In the genomic region with DNA sequence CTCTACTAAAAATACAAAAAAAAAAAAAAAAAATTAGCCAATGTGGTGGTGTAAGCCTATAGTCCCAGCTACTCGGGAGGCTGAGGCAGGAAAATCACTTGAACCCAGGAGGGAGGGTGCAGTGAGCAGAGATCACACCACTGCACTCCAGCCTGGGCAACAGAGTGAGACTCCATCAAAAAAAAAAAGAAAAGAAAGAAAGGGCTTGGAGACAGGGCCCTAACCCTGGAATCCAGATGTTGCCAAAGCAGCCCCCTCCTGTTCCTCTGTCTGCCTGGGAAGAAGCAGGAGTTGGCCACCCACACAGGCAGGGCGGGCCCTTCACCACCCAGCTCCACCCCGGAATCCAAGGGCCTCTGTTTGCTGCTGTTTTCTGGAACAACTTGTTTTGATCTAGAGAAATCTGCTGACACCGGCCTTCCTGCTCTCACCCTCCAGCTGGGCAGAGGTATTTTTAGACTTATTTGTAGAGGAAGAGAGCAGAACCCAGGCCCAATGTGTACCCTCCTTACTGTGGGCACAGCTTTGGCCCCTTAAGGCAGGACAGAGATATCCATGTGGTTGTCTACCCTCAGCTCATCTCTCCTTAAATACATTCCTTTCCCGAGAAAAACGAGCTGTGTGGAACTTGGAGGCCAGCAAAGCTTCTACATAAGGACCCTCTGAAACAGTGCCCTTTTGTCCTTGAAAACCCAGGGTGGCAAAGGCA, we compare ENCODE assay signal across 8 cellular contexts. TPM values are rescaled to one million over a fixed set of nuclear protein-coding genes. Genes with fewer than 3 reads are reported as not detected.
DNase-seq lines count a peak whose midpoint lies in the region; ATAC-seq and TF ChIP-seq lines count a peak whose summit lies in the region.

No MANE protein-coding gene starts in this region.

- H3K9me2 ChIP-seq in GM23338 (ENCODE audit: insufficient read depth), result no peaks in the 10 kb centered on the region

- H2AFZ ChIP-seq in GM23338, result no peak overlapping the region

- H3K36me3 Mint-ChIP-seq in GM23338 (ENCODE audit: low read depth), result no peaks in the 10 kb centered on the region
- peaks cover 25% of the 10 kb centered on the region for H3K36me3 Mint-ChIP-seq in activated T-helper 2 cell treated with anti-CD3 and anti-CD28 coated beads, Interferon-gamma antibody, Interleukin-2, Interleukin-4, amounts not matched to agents 10 μg/mL and 5 μg/mL and 100 μg/mL, durations not matched to agents 14 hours and 24 hours and 36 hours (ENCODE audit: low read depth)
- no peaks in the 10 kb centered on the region for H3K36me3 Mint-ChIP-seq in natural killer cell
- peaks cover 14% of the 10 kb centered on the region for H3K36me3 Mint-ChIP-seq in type B pancreatic cell

- no peak for TF ChIP-seq CTCF in AG09309 (IDR thresholded peaks at IDR 0.05; ENCODE audit: control insufficient read depth, insufficient read depth, low read depth, low read length, missing control alignments)
- no peak for TF ChIP-seq CTCF in GM23338 (conservative IDR thresholded peaks at IDR 0.05; ENCODE audit: low read depth in 2 of 2)
- TF ChIP-seq CTCF in fibroblast of mammary gland (conservative IDR thresholded peaks at IDR 0.05; ENCODE audit: control insufficient read depth, insufficient read depth, low read depth, low read length), result no peak
- TF ChIP-seq CTCF in natural killer cell (IDR thresholded peaks at IDR 0.05), result no peak
- no peak for TF ChIP-seq CTCF in type B pancreatic cell (conservative IDR thresholded peaks at IDR 0.05)

- H3K27me3 Mint-ChIP-seq in GM23338 (ENCODE audit: insufficient read depth, low read depth, poor library complexity) (peaks cover 41% of the 10 kb centered on the region), natural killer cell (ENCODE audit: low read depth in 2 of 2) (peaks cover 0 to 5% of the 10 kb centered on the region in 2 donors), type B pancreatic cell (peaks cover 18% of the 10 kb centered on the region)
- no peaks in the 10 kb centered on the region for H3K27me3 Mint-ChIP-seq in activated T-helper 2 cell treated with anti-CD3 and anti-CD28 coated beads, Interferon-gamma antibody, Interleukin-2, Interleukin-4, amounts not matched to agents 10 μg/mL and 5 μg/mL and 100 μg/mL, durations not matched to agents 14 hours and 24 hours and 36 hours (ENCODE audit: low read depth)

- peaks cover 42% of the 10 kb centered on the region for H3F3A ChIP-seq in GM23338 (replicated peaks; ENCODE audit: low read depth)

- H3K4me3 Mint-ChIP-seq in GM23338 (peak overlapping the region; percentile 12; the same call in 2 of the 3 replicates), natural killer cell (peak overlapping the region; percentile 88), type B pancreatic cell (peak overlapping the region; percentile 79)
- H3K4me3 Mint-ChIP-seq in activated T-helper 2 cell treated with anti-CD3 and anti-CD28 coated beads, Interferon-gamma antibody, Interleukin-2, Interleukin-4, amounts not matched to agents 10 μg/mL and 5 μg/mL and 100 μg/mL, durations not matched to agents 14 hours and 24 hours and 36 hours (ENCODE audit: low read depth), result peak overlapping the region; percentile 98

- peak; percentile 10 for ATAC-seq in GM23338
- no peak for ATAC-seq in natural killer cell
- ATAC-seq in HG02885 (IDR thresholded peaks at IDR 0.05; ENCODE audit: poor library complexity, unreplicated experiment), result no peak

- H3K27ac ChIP-seq in GM23338 (ENCODE audit: low read depth), result peak overlapping the region; percentile 93

- peak overlapping the region; percentile 90 for H3K9ac ChIP-seq in NT2/D1 (ENCODE audit: insufficient read length, low read depth)

- peaks cover 77% of the 10 kb centered on the region for H3K4me1 ChIP-seq in GM23338 (ENCODE audit: insufficient read depth)
- peaks cover 39% of the 10 kb centered on the region for H3K4me1 ChIP-seq in NT2/D1 (ENCODE audit: insufficient read depth, insufficient read length)

- H3K9me3 Mint-ChIP-seq in GM23338, result no peaks in the 10 kb centered on the region; the same call in 2 of the 3 replicates
- H3K9me3 Mint-ChIP-seq in activated T-helper 2 cell treated with anti-CD3 and anti-CD28 coated beads, Interferon-gamma antibody, Interleukin-2, Interleukin-4, amounts not matched to agents 10 μg/mL and 5 μg/mL and 100 μg/mL, durations not matched to agents 14 hours and 24 hours and 36 hours, result no peaks in the 10 kb centered on the region
- no peaks in the 10 kb centered on the region for H3K9me3 Mint-ChIP-seq in natural killer cell
- no peaks in the 10 kb centered on the region for H3K9me3 Mint-ChIP-seq in type B pancreatic cell

- intact Hi-C loops in activated T-helper 2 cell treated with anti-CD3 and anti-CD28 coated beads, Interferon-gamma antibody, Interleukin-2, Interleukin-4, amounts not matched to agents 10 μg/mL and 5 μg/mL and 100 μg/mL, durations not matched to agents 14 hours and 24 hours and 36 hours (cut with micrococcal nuclease), result loop anchor here (1.0 to 2.0 kb wide), 3 partner anchors 9 to 155 kb away; no protein-coding TSS in a partner anchor
- intact Hi-C loops in natural killer cell (cut with micrococcal nuclease), result loop anchor here (5.0 kb wide), 2 partner anchors 53 to 152 kb away; a partner anchor contains a TSS

- H3K4me2 ChIP-seq in GM23338, result peak overlapping the region; percentile 64

- H3K4me3 ChIP-seq in AG09309 (ENCODE audit: control insufficient read depth, low read depth, low read length) (no peak overlapping the region; the same call in 1 of the 2 replicates), GM23338 (0 out of 2 replicates have a peak overlapping the region, but pooled peaks have one; percentile 20), NT2/D1 (ENCODE audit: insufficient read length, low read depth) (no peak overlapping the region), fibroblast of mammary gland (ENCODE audit: control insufficient read depth, low read depth, low read length) (peak overlapping the region; percentile 39)

- H3K36me3 ChIP-seq in GM23338 (ENCODE audit: insufficient read depth) (no peaks in the 10 kb centered on the region), NT2/D1 (ENCODE audit: insufficient read depth, insufficient read length, low read length) (peaks cover 19% of the 10 kb centered on the region)

- DNase-seq in AG09309 (ENCODE audit: low read depth) (peak; percentile 80), GM23338 (ENCODE audit: low spot score) (peak; percentile 79), NT2/D1 (ENCODE audit: low read depth, low spot score) (no peak), fibroblast of mammary gland (ENCODE audit: low read depth) (peak; percentile 96), natural killer cell (no peak), type B pancreatic cell (ENCODE audit: extremely low spot score, unreplicated experiment) (no peak)
- DNase-seq in activated T-helper 2 cell treated with anti-CD3 and anti-CD28 coated beads, Interferon-gamma antibody, Interleukin-2, Interleukin-4, amounts not matched to agents 10 μg/mL and 5 μg/mL and 100 μg/mL, durations not matched to agents 14 hours and 24 hours and 36 hours (ENCODE audit: low spot score), result peak; percentile 67

- no peaks in the 10 kb centered on the region for H4K20me1 ChIP-seq in GM23338 (replicated peaks; ENCODE audit: insufficient read depth)

- H3K27me3 ChIP-seq in GM23338 (ENCODE audit: insufficient read depth), result no peaks in the 10 kb centered on the region
- no peaks in the 10 kb centered on the region for H3K27me3 ChIP-seq in NT2/D1 (ENCODE audit: insufficient read depth, insufficient read length)

- no peaks in the 10 kb centered on the region for H3K9me3 ChIP-seq in NT2/D1 (ENCODE audit: insufficient read depth, low read length)

- H3K27ac Mint-ChIP-seq in GM23338 (peak overlapping the region; percentile 100), natural killer cell (peak overlapping the region; percentile 98 to 100), type B pancreatic cell (peak overlapping the region; percentile 99)
- peak overlapping the region; percentile 100 for H3K27ac Mint-ChIP-seq in activated T-helper 2 cell treated with anti-CD3 and anti-CD28 coated beads, Interferon-gamma antibody, Interleukin-2, Interleukin-4, amounts not matched to agents 10 μg/mL and 5 μg/mL and 100 μg/mL, durations not matched to agents 14 hours and 24 hours and 36 hours

- H3K4me1 Mint-ChIP-seq in GM23338, result peaks cover 79% of the 10 kb centered on the region
- H3K4me1 Mint-ChIP-seq in activated T-helper 2 cell treated with anti-CD3 and anti-CD28 coated beads, Interferon-gamma antibody, Interleukin-2, Interleukin-4, amounts not matched to agents 10 μg/mL and 5 μg/mL and 100 μg/mL, durations not matched to agents 14 hours and 24 hours and 36 hours (ENCODE audit: low read depth), result peaks cover 39% of the 10 kb centered on the region
- peaks cover 80 to 90% of the 10 kb centered on the region in 2 donors for H3K4me1 Mint-ChIP-seq in natural killer cell
- peaks cover 65% of the 10 kb centered on the region for H3K4me1 Mint-ChIP-seq in type B pancreatic cell (ENCODE audit: unreplicated experiment)

- H3K79me2 ChIP-seq in GM23338 (replicated peaks; ENCODE audit: insufficient read depth), result peaks cover 19% of the 10 kb centered on the region

TF ChIP-seq in GM23338, 12 proteins besides CTCF, POLR2A, EP300 and RAD21:
- TF ChIP-seq EZH2 (IDR thresholded peaks at IDR 0.05; ENCODE audit: low read depth, unreplicated experiment), result no peak
TF ChIP-seq in GM23338: peak in this region for 0.

RNA-seq across cellular contexts. Expression of a gene that starts 2.7 kb away (rescaled TPM):
- 6.3 and 7.2 TPM in 2 replicates for total RNA-seq in GM23338 (2014; rRNA removed; shearing (Covaris generic))
- polyA plus RNA-seq in GM23338 (2016; fragmentation: Nextera tagmentation; extraction: Ambion mirVana), result 3.6 and 5.3 TPM in 2 replicates
- total RNA-seq in activated T-helper 2 cell treated with anti-CD3 and anti-CD28 coated beads, Interferon-gamma antibody, Interleukin-2, Interleukin-4, amounts not matched to agents 10 μg/mL and 5 μg/mL and 100 μg/mL, durations not matched to agents 14 hours and 24 hours and 36 hours, result 422 and 430 TPM in 2 replicates
- 1,000 to 10,000 TPM; 1,031 to 1,768 (median 1,493) TPM for total RNA-seq in natural killer cell
- 229 and 395 TPM in 2 replicates for total RNA-seq in type B pancreatic cell (ENCODE audit: low replicate concordance)

RNA-seq across cellular contexts. Expression of a gene that starts 33.5 kb away (rescaled TPM):
- total RNA-seq in GM23338 (2014; rRNA removed; shearing (Covaris generic)), result 35.4 and 41.4 TPM in 2 replicates
- polyA plus RNA-seq in GM23338 (2016; fragmentation: Nextera tagmentation; extraction: Ambion mirVana), result 6.2 and 7.0 TPM in 2 replicates
- total RNA-seq in activated T-helper 2 cell treated with anti-CD3 and anti-CD28 coated beads, Interferon-gamma antibody, Interleukin-2, Interleukin-4, amounts not matched to agents 10 μg/mL and 5 μg/mL and 100 μg/mL, durations not matched to agents 14 hours and 24 hours and 36 hours, result 39.7 and 39.8 TPM in 2 replicates
- total RNA-seq in natural killer cell, result 10 to 100 TPM; 45.6 to 58.4 (median 57.7) TPM
- total RNA-seq in type B pancreatic cell (ENCODE audit: low replicate concordance), result 35.0 and 41.8 TPM in 2 replicates

RNA-seq across cellular contexts. Expression of a gene that starts 37.5 kb away (rescaled TPM):
- total RNA-seq in GM23338 (2014; rRNA removed; shearing (Covaris generic)), result 0.10 and 0.35 TPM in 2 replicates
- polyA plus RNA-seq in GM23338 (2016; fragmentation: Nextera tagmentation; extraction: Ambion mirVana), result 0.74 and 0.89 TPM in 2 replicates
- 14.6 and 16.3 TPM in 2 replicates for total RNA-seq in activated T-helper 2 cell treated with anti-CD3 and anti-CD28 coated beads, Interferon-gamma antibody, Interleukin-2, Interleukin-4, amounts not matched to agents 10 μg/mL and 5 μg/mL and 100 μg/mL, durations not matched to agents 14 hours and 24 hours and 36 hours
- total RNA-seq in natural killer cell, result 10 to 100 TPM; 50.9 to 61.1 (median 61.0) TPM
- 1.9 and 5.6 TPM in 2 replicates for total RNA-seq in type B pancreatic cell (ENCODE audit: low replicate concordance)

Comparison
In these comparisons a context has a peak if more than half of its experiments do, and no peak if none do; other contexts are left out.
1. DNase-seq: peak in AG09309 (single experiment), GM23338 (single experiment), activated T-helper 2 cell treated with anti-CD3 and anti-CD28 coated beads, Interferon-gamma antibody, Interleukin-2, Interleukin-4, amounts not matched to agents 10 μg/mL and 5 μg/mL and 100 μg/mL, durations not matched to agents 14 hours and 24 hours and 36 hours (single experiment) and fibroblast of mammary gland (single experiment); none in NT2/D1 (single experiment), natural killer cell (single experiment) and type B pancreatic cell (single experiment).
2. H3K4me3 ChIP-seq: peak in GM23338 (single experiment) and fibroblast of mammary gland (single experiment); none in AG09309 (single experiment) and NT2/D1 (single experiment).
3. H3K4me3 Mint-ChIP-seq: peak in every context shown above with its lines; median percentile 98 in activated T-helper 2 cell treated with anti-CD3 and anti-CD28 coated beads, Interferon-gamma antibody, Interleukin-2, Interleukin-4, amounts not matched to agents 10 μg/mL and 5 μg/mL and 100 μg/mL, durations not matched to agents 14 hours and 24 hours and 36 hours; 88 in natural killer cell; 79 in type B pancreatic cell; 12 in GM23338.
4. RNA of a gene that starts 2.7 kb away (total RNA-seq): 1,031 to 1,768 TPM in natural killer cell, 422 to 430 TPM in activated T-helper 2 cell treated with anti-CD3 and anti-CD28 coated beads, Interferon-gamma antibody, Interleukin-2, Interleukin-4, amounts not matched to agents 10 μg/mL and 5 μg/mL and 100 μg/mL, durations not matched to agents 14 hours and 24 hours and 36 hours and 229 to 395 TPM in type B pancreatic cell; 6.3 to 7.2 TPM in GM23338; every median in the first group is over 10 times any median in the second.
5. Peak in every context shown above with its lines, with median percentiles within 50 percentile points of each other: H3K27ac Mint-ChIP-seq.